In genomic region chr10:43409385-43410109, GRCh38 we compare ENCODE assay signal across 8 cellular contexts. TPM values are rescaled to one million over a fixed set of nuclear protein-coding genes. Genes with fewer than 3 reads are reported as not detected.
DNase-seq lines count a peak whose midpoint lies in the region; ATAC-seq and TF ChIP-seq lines count a peak whose summit lies in the region.

No MANE protein-coding gene starts in this region.

- peak; percentile 30 for ATAC-seq in activated T-helper 17 cell treated with anti-CD3 and anti-CD28 coated beads, Interleukin-2, amount 50 U/mL, for 72 hours (replicated peaks)

- CTCF ChIA-PET in HEK293T (lab: Yijun Ruan, JAX): interaction anchor here (1.3 kb wide), 1 partner anchor 11 kb away, joined by 3 read pairs; no protein-coding TSS in a partner anchor

- peak overlapping the region; percentile 92 for H3K4me3 ChIP-seq in GM06990 (replicated peaks; ENCODE audit: low read depth, low read length)

- no peaks in the 10 kb centered on the region; the same call in 1 of the 2 replicates for H3K36me3 ChIP-seq in GM06990 (ENCODE audit: control insufficient read depth, insufficient read depth, low read length)

- peak overlapping the region; percentile 96 for H3K4me3 Mint-ChIP-seq in activated T-helper 17 cell treated with anti-CD3 and anti-CD28 coated beads, Interleukin-2, amount 50 U/mL, for 72 hours

- H3K36me3 Mint-ChIP-seq in activated T-helper 17 cell treated with anti-CD3 and anti-CD28 coated beads, Interleukin-2, amount 50 U/mL, for 72 hours (ENCODE audit: low read depth): peaks cover 47% of the 10 kb centered on the region

- intact Hi-C loops in head of caudate nucleus (cut with DNase I): loop anchor here (5.0 kb wide), 1 partner anchor 238 kb away; the partner anchor contains the start of gene ZNF32

- peaks cover 4% of the 10 kb centered on the region for H3K4me1 Mint-ChIP-seq in activated T-helper 17 cell treated with anti-CD3 and anti-CD28 coated beads, Interleukin-2, amount 50 U/mL, for 72 hours

- H3K27ac Mint-ChIP-seq in activated T-helper 17 cell treated with anti-CD3 and anti-CD28 coated beads, Interleukin-2, amount 50 U/mL, for 72 hours: peak overlapping the region; percentile 98

- H3K27me3 ChIP-seq in GM06990 (replicated peaks; ENCODE audit: control insufficient read depth, insufficient read depth, low read length): no peaks in the 10 kb centered on the region

- no peaks in the 10 kb centered on the region for H3K27me3 Mint-ChIP-seq in activated T-helper 17 cell treated with anti-CD3 and anti-CD28 coated beads, Interleukin-2, amount 50 U/mL, for 72 hours

- DNase-seq in GM06990 (ENCODE audit: extremely low read depth, insufficient read length): peak; percentile 53
- DNase-seq in NCI-H774 (lab: John Stamatoyannopoulos, UW): peak; percentile 41
- peak in 39 of 42 donors; percentile 21 to 75 (median 57) for DNase-seq in head of caudate nucleus
- peak; percentile 87 for DNase-seq in retina
- no peak for DNase-seq in HEK293T (ENCODE audit: extremely low spot score)
- DNase-seq in hippocampal formation (lab: John Stamatoyannopoulos, UW): no peak
- no peak for DNase-seq in cortex of kidney (lab: John Stamatoyannopoulos, UW)

- TF ChIP-seq CTCF in GM06990 (IDR thresholded peaks at IDR 0.05; ENCODE audit: insufficient read depth, low read length, poor library complexity, severe bottlenecking): no peak

- POLR2A ChIA-PET in HEK293T (lab: Yijun Ruan, JAX): interaction anchor here (0.8 to 5.1 kb wide), 8 partner anchors 8 to 117 kb away, joined by 3 to 37 read pairs (median 4); no protein-coding TSS in a partner anchor

- no peaks in the 10 kb centered on the region for H3K9me3 Mint-ChIP-seq in activated T-helper 17 cell treated with anti-CD3 and anti-CD28 coated beads, Interleukin-2, amount 50 U/mL, for 72 hours

TF ChIP-seq in HEK293T, 16 proteins besides CTCF, POLR2A, EP300 and RAD21:
- TF ChIP-seq PKNOX1 (IDR thresholded peaks at IDR 0.05): no peak
- no peak for TF ChIP-seq ARNT (IDR thresholded peaks at IDR 0.05)
- TF ChIP-seq NFRKB (IDR thresholded peaks at IDR 0.05): no peak
- no peak for TF ChIP-seq ELF4 (IDR thresholded peaks at IDR 0.05)
- no peak for TF ChIP-seq FOXA1 (IDR thresholded peaks at IDR 0.05)
- TF ChIP-seq TARDBP (IDR thresholded peaks at IDR 0.05): no peak
- no peak for TF ChIP-seq SP1 (IDR thresholded peaks at IDR 0.05)
- no peak for TF ChIP-seq FOXK2 (IDR thresholded peaks at IDR 0.05)
- no peak for TF ChIP-seq HDGF (IDR thresholded peaks at IDR 0.05; ENCODE audit: borderline replicate concordance)
- no peak for TF ChIP-seq ZNF384 (IDR thresholded peaks at IDR 0.05)
- no peak for TF ChIP-seq LEF1 (IDR thresholded peaks at IDR 0.05; ENCODE audit: borderline replicate concordance)
- TF ChIP-seq FOXM1 (IDR thresholded peaks at IDR 0.05; ENCODE audit: borderline replicate concordance): no peak
- no peak for TF ChIP-seq SUZ12 (IDR thresholded peaks at IDR 0.05)
- TF ChIP-seq L3MBTL2 (conservative IDR thresholded peaks at IDR 0.05): no peak; the same call in none of the 2 replicates
- TF ChIP-seq CTBP1 (IDR thresholded peaks at IDR 0.05; ENCODE audit: borderline replicate concordance): no peak
- TF ChIP-seq BHLHE40 (IDR thresholded peaks at IDR 0.05; ENCODE audit: borderline replicate concordance): no peak

RNA-seq across cellular contexts. Expression of gene HNRNPF, which starts 0.6 kb away (rescaled TPM):
- 100 to 1,000 TPM; 306 to 483 TPM for total RNA-seq in activated T-helper 17 cell treated with anti-CD3 and anti-CD28 coated beads, Interleukin-2, amount 50 U/mL, for 72 hours

RNA-seq across cellular contexts. Expression of gene ZNF487, which starts 27.4 kb away (rescaled TPM):
- 1 to 10 TPM; 2.5 to 2.9 TPM for total RNA-seq in activated T-helper 17 cell treated with anti-CD3 and anti-CD28 coated beads, Interleukin-2, amount 50 U/mL, for 72 hours

RNA-seq across cellular contexts. Expression of gene FXYD4, which starts 38.1 kb away (rescaled TPM):
- not detected for total RNA-seq in activated T-helper 17 cell treated with anti-CD3 and anti-CD28 coated beads, Interleukin-2, amount 50 U/mL, for 72 hours

Comparison
In these comparisons a context has a peak if more than half of its experiments do, and no peak if none do; other contexts are left out.
1. DNase-seq: peak in GM06990 (single experiment), NCI-H774 (single experiment), head of caudate nucleus (39 of 42) and retina (single experiment); none in HEK293T (single experiment), hippocampal formation (0 of 2) and cortex of kidney (single experiment).